In genomic region chr11:30733748-30734147, GRCh38 we compare ENCODE assay signal across 8 cellular contexts.
"Had no signal": no experiment of that assay in that cellular context is flagged by ENCODE, and none has a peak within 500 bp of the region (broad histone marks: within the 10 kb centered on the region; RNA-seq: fewer than 3 reads in every experiment).

No MANE protein-coding gene starts in this region.

- FAIRE-seq: G401.6, GM12878, GM12891, GM12892, GM18507, GM19239 had no signal

- ATAC-seq: GM12878 had no signal

- DNase-seq: GDM1, GF-D8 had no signal

- H3K4me3 ChIP-seq: GM12878 had no signal
